17 cellular contexts compared by ENCODE assay signal in the genomic region with DNA sequence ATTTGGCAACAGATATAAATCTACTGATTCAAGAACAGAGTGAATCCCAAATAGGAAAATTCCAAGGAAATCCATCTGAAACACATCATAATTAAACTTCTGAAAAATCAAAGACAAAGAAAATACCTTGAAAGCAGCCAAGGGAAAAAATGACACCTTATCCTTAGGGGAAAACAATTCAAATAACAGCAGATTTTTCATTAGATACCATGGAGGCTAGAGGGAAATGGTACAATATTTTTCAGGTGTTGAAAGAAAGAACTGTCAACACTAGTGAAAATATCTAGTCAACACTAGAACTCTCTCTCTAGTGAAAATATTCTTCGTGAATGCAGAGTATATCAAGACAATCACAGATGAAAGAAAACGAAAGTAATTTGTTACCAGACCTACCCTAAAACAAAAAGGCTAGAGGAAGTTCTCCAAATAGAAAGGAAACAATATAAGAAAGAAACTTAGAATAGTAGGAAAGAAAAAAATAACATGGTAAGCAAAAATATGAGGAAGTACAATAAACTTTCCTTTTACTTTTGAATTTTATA. TPM values are rescaled to one million over a fixed set of nuclear protein-coding genes. Genes with fewer than 3 reads are reported as not detected.
DNase-seq lines count a peak whose midpoint lies in the region; ATAC-seq and TF ChIP-seq lines count a peak whose summit lies in the region.
"Had no signal": no experiment of that assay in that cellular context is flagged by ENCODE, and none has a peak within 500 bp of the region (broad histone marks: within the 10 kb centered on the region; RNA-seq: fewer than 3 reads in every experiment).

No MANE protein-coding gene starts in this region.

- CTCF ChIA-PET in activated naive CD4-positive, alpha-beta T cell treated with anti-CD3 and anti-CD28 coated beads for 36 hours (lab: Charles Lee), result no interaction called here
- CTCF ChIA-PET in CD8-positive, alpha-beta T cell (lab: Charles Lee), result no interaction called here
- CTCF ChIA-PET in naive thymus-derived CD4-positive, alpha-beta T cell (lab: Charles Lee), result interaction anchor here (0.7 kb wide), 1 partner anchor 475 kb away, joined by 3 read pairs; no protein-coding TSS in a partner anchor

- DNase-seq in activated naive CD4-positive, alpha-beta T cell treated with anti-CD3 and anti-CD28 coated beads for 36 hours, result no peak
- DNase-seq in CD8-positive, alpha-beta T cell, result no peak
- DNase-seq in T-helper 17 cell (no peak), right cardiac atrium (no peak), prostate gland (ENCODE audit: low spot score) (no peak)
- DNase-seq in naive thymus-derived CD4-positive, alpha-beta T cell, result peak in 7 of 9 donors; percentile 31 to 77 (median 66)
- DNase-seq: BE2C, Caco-2, DMS53, IMR-90, NCI-H1436 treated with DMSO at 0.1 percent for 48 hours, NCI-H2081, NCI-H510A treated with DMSO at 0.1 percent for 48 hours, SHP77 had no signal

- no peak overlapping the region for H3K27ac ChIP-seq in CD8-positive, alpha-beta T cell (ENCODE audit: low read depth, low read length)
- no peak overlapping the region for H3K27ac ChIP-seq in naive thymus-derived CD4-positive, alpha-beta T cell (ENCODE audit: low read depth, low read length)
- H3K27ac ChIP-seq in right cardiac atrium (ENCODE audit: low read length) (no peak overlapping the region), prostate gland (no peak overlapping the region)

- H3K4me1 Mint-ChIP-seq in activated naive CD4-positive, alpha-beta T cell treated with anti-CD3 and anti-CD28 coated beads, Interleukin-2, amount 50 U/mL, for 24 hours, result peaks cover 52% of the 10 kb centered on the region
- H3K4me1 Mint-ChIP-seq in activated naive CD4-positive, alpha-beta T cell treated with anti-CD3 and anti-CD28 coated beads for 36 hours (ENCODE audit: low read depth), result peaks cover 30% of the 10 kb centered on the region
- peaks cover 48% of the 10 kb centered on the region for H3K4me1 Mint-ChIP-seq in CD8-positive, alpha-beta T cell (ENCODE audit: low read depth)
- H3K4me1 Mint-ChIP-seq in T-helper 17 cell, result no peaks in the 10 kb centered on the region
- peaks cover 19 to 82% (median 68%) of the 10 kb centered on the region in 7 donors for H3K4me1 Mint-ChIP-seq in naive thymus-derived CD4-positive, alpha-beta T cell

- ATAC-seq in CD8-positive, alpha-beta T cell, result peak; percentile 73
- ATAC-seq in T-helper 17 cell, result peak; percentile 75
- peak; percentile 84 for ATAC-seq in naive thymus-derived CD4-positive, alpha-beta T cell
- ATAC-seq in right cardiac atrium, result no peak
- ATAC-seq in HG03354 (IDR thresholded peaks at IDR 0.05; ENCODE audit: poor library complexity, severe bottlenecking, unreplicated experiment), result no peak
- ATAC-seq: GM12878 had no signal

- intact Hi-C loops in activated naive CD4-positive, alpha-beta T cell treated with anti-CD3 and anti-CD28 coated beads for 36 hours (cut with micrococcal nuclease), result no loop called here
- intact Hi-C loops in CD8-positive, alpha-beta T cell (cut with DNase I, micrococcal nuclease), result loop anchor here in 1 of 2 experiments (5.0 to 10.0 kb wide), 2 partner anchors 52 to 200 kb away; partner anchors contain the start of gene NEUROG3
- intact Hi-C loops in naive thymus-derived CD4-positive, alpha-beta T cell (cut with micrococcal nuclease), result no loop called here
- intact Hi-C loops in right cardiac atrium (cut with DNase I), result no loop called here
- intact Hi-C loops in prostate gland (cut with DNase I), result no loop called here

- no peak for TF ChIP-seq POLR2A in prostate gland (IDR thresholded peaks at IDR 0.05)

- WGBS in right cardiac atrium, result 42% methylated on average over 2 of the region's 2 CpGs
- WGBS in prostate gland, result 78% methylated on average over 2 of the region's 2 CpGs

- H3K27ac Mint-ChIP-seq in activated naive CD4-positive, alpha-beta T cell treated with anti-CD3 and anti-CD28 coated beads, Interleukin-2, amount 50 U/mL, for 24 hours, result peak overlapping the region; percentile 68
- H3K27ac Mint-ChIP-seq in activated naive CD4-positive, alpha-beta T cell treated with anti-CD3 and anti-CD28 coated beads for 36 hours, result no peak overlapping the region
- H3K27ac Mint-ChIP-seq in CD8-positive, alpha-beta T cell, result peak overlapping the region; percentile 84
- peak overlapping the region; percentile 48 for H3K27ac Mint-ChIP-seq in T-helper 17 cell
- H3K27ac Mint-ChIP-seq in naive thymus-derived CD4-positive, alpha-beta T cell, result peak overlapping the region; percentile 22 to 92 (median 74)

- no peaks in the 10 kb centered on the region for H3K27me3 Mint-ChIP-seq in activated naive CD4-positive, alpha-beta T cell treated with anti-CD3 and anti-CD28 coated beads, Interleukin-2, amount 50 U/mL, for 24 hours
- H3K27me3 Mint-ChIP-seq in activated naive CD4-positive, alpha-beta T cell treated with anti-CD3 and anti-CD28 coated beads for 36 hours (ENCODE audit: low read depth), result no peaks in the 10 kb centered on the region
- no peaks in the 10 kb centered on the region for H3K27me3 Mint-ChIP-seq in CD8-positive, alpha-beta T cell (ENCODE audit: low read depth)
- H3K27me3 Mint-ChIP-seq in T-helper 17 cell, result no peaks in the 10 kb centered on the region
- H3K27me3 Mint-ChIP-seq in naive thymus-derived CD4-positive, alpha-beta T cell, result peaks cover 0 to 3% (median 0%) of the 10 kb centered on the region in 5 donors

- no peaks in the 10 kb centered on the region for H3K9me3 ChIP-seq in CD8-positive, alpha-beta T cell (ENCODE audit: low read length)
- H3K9me3 ChIP-seq in T-helper 17 cell (ENCODE audit: control insufficient read depth, low read length, poor library complexity, severe bottlenecking), result no peaks in the 10 kb centered on the region
- H3K9me3 ChIP-seq in naive thymus-derived CD4-positive, alpha-beta T cell (ENCODE audit: control insufficient read depth in 2 of 3, low read length in 3 of 3), result peaks cover 0 to 12% (median 0%) of the 10 kb centered on the region in 3 experiments
- no peaks in the 10 kb centered on the region for H3K9me3 ChIP-seq in right cardiac atrium (ENCODE audit: control insufficient read depth, low read length)
- no peaks in the 10 kb centered on the region for H3K9me3 ChIP-seq in prostate gland
- H3K9me3 ChIP-seq: BE2C had no signal

- peaks cover 6% of the 10 kb centered on the region for H3K36me3 Mint-ChIP-seq in activated naive CD4-positive, alpha-beta T cell treated with anti-CD3 and anti-CD28 coated beads, Interleukin-2, amount 50 U/mL, for 24 hours
- H3K36me3 Mint-ChIP-seq in activated naive CD4-positive, alpha-beta T cell treated with anti-CD3 and anti-CD28 coated beads for 36 hours (ENCODE audit: low read depth), result peaks cover 1% of the 10 kb centered on the region
- H3K36me3 Mint-ChIP-seq in CD8-positive, alpha-beta T cell, result peaks cover 3% of the 10 kb centered on the region
- H3K36me3 Mint-ChIP-seq in T-helper 17 cell (ENCODE audit: low read depth), result no peaks in the 10 kb centered on the region
- H3K36me3 Mint-ChIP-seq in naive thymus-derived CD4-positive, alpha-beta T cell, result peaks cover 3 to 20% (median 7%) of the 10 kb centered on the region in 5 donors

- no peaks in the 10 kb centered on the region for H3K27me3 ChIP-seq in CD8-positive, alpha-beta T cell (ENCODE audit: insufficient read depth, low read length)
- H3K27me3 ChIP-seq in naive thymus-derived CD4-positive, alpha-beta T cell (ENCODE audit: control insufficient read depth in 2 of 2, insufficient read depth in 2 of 2, low read length in 2 of 2), result no peaks in the 10 kb centered on the region
- H3K27me3 ChIP-seq in right cardiac atrium (ENCODE audit: control insufficient read depth, insufficient read depth) (no peaks in the 10 kb centered on the region), prostate gland (replicated peaks; ENCODE audit: insufficient read depth) (no peaks in the 10 kb centered on the region)
- H3K27me3 ChIP-seq: BE2C had no signal

- no peaks in the 10 kb centered on the region for H3K36me3 ChIP-seq in CD8-positive, alpha-beta T cell (ENCODE audit: insufficient read depth, low read length)
- H3K36me3 ChIP-seq in naive thymus-derived CD4-positive, alpha-beta T cell (ENCODE audit: control insufficient read depth in 2 of 3, insufficient read depth in 3 of 3, low read length in 3 of 3), result no peaks in the 10 kb centered on the region
- no peaks in the 10 kb centered on the region for H3K36me3 ChIP-seq in prostate gland
- H3K36me3 ChIP-seq: BE2C had no signal

- POLR2A ChIA-PET in CD8-positive, alpha-beta T cell (lab: Charles Lee), result no interaction called here
- POLR2A ChIA-PET in naive thymus-derived CD4-positive, alpha-beta T cell (lab: Charles Lee), result no interaction called here

- peak overlapping the region; percentile 59 for H3K4me3 Mint-ChIP-seq in activated naive CD4-positive, alpha-beta T cell treated with anti-CD3 and anti-CD28 coated beads, Interleukin-2, amount 50 U/mL, for 24 hours
- no peak overlapping the region for H3K4me3 Mint-ChIP-seq in activated naive CD4-positive, alpha-beta T cell treated with anti-CD3 and anti-CD28 coated beads for 36 hours
- peak overlapping the region; percentile 16 for H3K4me3 Mint-ChIP-seq in CD8-positive, alpha-beta T cell
- peak overlapping the region; percentile 19 for H3K4me3 Mint-ChIP-seq in T-helper 17 cell
- peak overlapping the region in 9 of 10 donors; percentile 11 to 81 (median 52) for H3K4me3 Mint-ChIP-seq in naive thymus-derived CD4-positive, alpha-beta T cell

- peaks cover 28% of the 10 kb centered on the region for H3K4me1 ChIP-seq in CD8-positive, alpha-beta T cell (ENCODE audit: insufficient read depth, low read length)
- H3K4me1 ChIP-seq in naive thymus-derived CD4-positive, alpha-beta T cell (ENCODE audit: control insufficient read depth in 2 of 2, insufficient read depth in 2 of 2, low read length in 2 of 2), result peaks cover 7 to 36% of the 10 kb centered on the region in 2 donors
- H3K4me1 ChIP-seq in right cardiac atrium (ENCODE audit: control insufficient read depth, insufficient read depth, low read length) (no peaks in the 10 kb centered on the region), prostate gland (replicated peaks) (no peaks in the 10 kb centered on the region)
- H3K4me1 ChIP-seq: BE2C, Caco-2 had no signal

- H3K9me3 Mint-ChIP-seq in activated naive CD4-positive, alpha-beta T cell treated with anti-CD3 and anti-CD28 coated beads, Interleukin-2, amount 50 U/mL, for 24 hours, result peaks cover 8% of the 10 kb centered on the region
- peaks cover 14% of the 10 kb centered on the region for H3K9me3 Mint-ChIP-seq in activated naive CD4-positive, alpha-beta T cell treated with anti-CD3 and anti-CD28 coated beads for 36 hours
- peaks cover 18% of the 10 kb centered on the region for H3K9me3 Mint-ChIP-seq in CD8-positive, alpha-beta T cell
- H3K9me3 Mint-ChIP-seq in naive thymus-derived CD4-positive, alpha-beta T cell, result peaks cover 0 to 33% (median 12%) of the 10 kb centered on the region in 11 donors

- H3K4me3 ChIP-seq in CD8-positive, alpha-beta T cell (ENCODE audit: low read depth, low read length), result no peak overlapping the region
- H3K4me3 ChIP-seq in naive thymus-derived CD4-positive, alpha-beta T cell (ENCODE audit: low read length), result no peak overlapping the region
- H3K4me3 ChIP-seq in right cardiac atrium (ENCODE audit: low read length) (no peak overlapping the region), prostate gland (no peak overlapping the region)
- H3K4me3 ChIP-seq: GM12878 had no signal

- no peak for TF ChIP-seq CTCF in CD8-positive, alpha-beta T cell (IDR thresholded peaks at IDR 0.05)
- TF ChIP-seq CTCF in prostate gland (IDR thresholded peaks at IDR 0.05), result no peak

RNA-seq across cellular contexts. Expression of gene FAM241B, which starts 5.7 kb away (rescaled TPM):
- 10 to 100 TPM; 11.1 to 12.3 TPM for total RNA-seq in activated naive CD4-positive, alpha-beta T cell treated with anti-CD3 and anti-CD28 coated beads for 36 hours
- 1 to 10 TPM; 7.4 to 9.1 TPM for total RNA-seq in CD8-positive, alpha-beta T cell
- total RNA-seq in T-helper 17 cell (1 to 10 TPM; 8.1 TPM), right cardiac atrium (1 to 10 TPM; 4.6 to 8.7 (median 6.7) TPM), prostate gland (10 to 100 TPM in 1 of 2 donors, 1 to 10 TPM in 1; 6.8 to 13.4 TPM)
- total RNA-seq in naive thymus-derived CD4-positive, alpha-beta T cell, result 10 to 100 TPM in 4 of 5 experiments, 1 to 10 TPM in 1; 8.6 to 13.9 (median 12.4) TPM
- polyA plus RNA-seq in naive thymus-derived CD4-positive, alpha-beta T cell, result 10 to 100 TPM; 21.3 to 26.3 TPM
- polyA plus RNA-seq in right cardiac atrium, result 5.6 TPM

RNA-seq across cellular contexts. Expression of gene NEUROG3, which starts 51.1 kb away (rescaled TPM):
- not detected for total RNA-seq in activated naive CD4-positive, alpha-beta T cell treated with anti-CD3 and anti-CD28 coated beads for 36 hours
- not detected for total RNA-seq in CD8-positive, alpha-beta T cell
- not detected for total RNA-seq in T-helper 17 cell
- total RNA-seq in naive thymus-derived CD4-positive, alpha-beta T cell, result under 1 TPM in 1 of 5 experiments, not detected in 4; 0.24 TPM
- not detected for polyA plus RNA-seq in naive thymus-derived CD4-positive, alpha-beta T cell
- not detected for total RNA-seq in right cardiac atrium
- not detected for polyA plus RNA-seq in right cardiac atrium
- not detected for total RNA-seq in prostate gland
- total RNA-seq: Caco-2, GM12878, IMR-90 had no signal
- polyA plus RNA-seq: GM12878, IMR-90 had no signal

Comparison
In these comparisons a context has a peak if more than half of its experiments do, and no peak if none do; other contexts are left out.
1. DNase-seq: peak in naive thymus-derived CD4-positive, alpha-beta T cell (7 of 9); none in activated naive CD4-positive, alpha-beta T cell treated with anti-CD3 and anti-CD28 coated beads for 36 hours (single experiment), CD8-positive, alpha-beta T cell (0 of 7), T-helper 17 cell (0 of 3), right cardiac atrium (0 of 3) and prostate gland (single experiment).
2. ATAC-seq: peak in CD8-positive, alpha-beta T cell (single experiment), T-helper 17 cell (single experiment) and naive thymus-derived CD4-positive, alpha-beta T cell (single experiment); none in right cardiac atrium (0 of 2) and HG03354 (single experiment).